ENCODE assay signal across 8 cellular contexts in genomic region chr1:161642697-161643096, GRCh38. TPM values are rescaled to one million over a fixed set of nuclear protein-coding genes. Genes with fewer than 3 reads are reported as not detected.
A peak's percentile ranks its signal among the peaks of the same experiment; 100 is the strongest.
DNase-seq lines count a peak whose midpoint lies in the region; ATAC-seq and TF ChIP-seq lines count a peak whose summit lies in the region.
"Not testable (repeated sequence)": the region's sequence is repeated elsewhere in the genome, so short reads cannot be mapped to it uniquely, and the experiment has no call there.

No MANE protein-coding gene starts in this region.

- TF ChIP-seq CTCF in CD8-positive, alpha-beta T cell (IDR thresholded peaks at IDR 0.05); mucosa of descending colon (IDR thresholded peaks at IDR 0.05); upper lobe of left lung (IDR thresholded peaks at IDR 0.05): not testable (repeated sequence)
- TF ChIP-seq CTCF in NB4 (IDR thresholded peaks at IDR 0.05; ENCODE audit: low read depth, low read length) (peak; percentile 13), chondrocyte (IDR thresholded peaks at IDR 0.05) (peak; percentile 56), cardiac muscle cell (IDR thresholded peaks at IDR 0.05; ENCODE audit: low read depth, low read length) (peak; percentile 20)

- not testable (repeated sequence) for H3K9me3 ChIP-seq in CD8-positive, alpha-beta T cell (ENCODE audit: low read length); cardiac muscle cell (ENCODE audit: low read depth); mucosa of descending colon; upper lobe of left lung

- not testable (repeated sequence) for H3K4me3 ChIP-seq in CD8-positive, alpha-beta T cell (ENCODE audit: low read depth, low read length); NB4 (ENCODE audit: low read depth, low read length); cardiac muscle cell; mucosa of descending colon; upper lobe of left lung

- CTCF ChIA-PET in CD8-positive, alpha-beta T cell (lab: Charles Lee) = not testable (repeated sequence)

- H3K4me1 Mint-ChIP-seq in CD8-positive, alpha-beta T cell (ENCODE audit: low read depth); chondrocyte (ENCODE audit: low read depth): not testable (repeated sequence)

- not testable (repeated sequence) for DNase-seq in CD8-positive, alpha-beta T cell; chondrocyte (ENCODE audit: low spot score); mucosa of descending colon; upper lobe of left lung
- DNase-seq in HCEC 1CT = peak; percentile 23
- DNase-seq in NB4 (ENCODE audit: low read depth) = peak; percentile 72
- DNase-seq in SKM-1 treated with dmso at 0.1 percent for 144 hours (lab: John Stamatoyannopoulos, UW; ENCODE audit: unreplicated experiment) = peak; percentile 90
- DNase-seq in cardiac muscle cell (ENCODE audit: low read depth in 1 of 2, low spot score in 1 of 2) = peak in 1 of 2 donors; percentile 41

- not testable (repeated sequence) for H3K4me1 ChIP-seq in CD8-positive, alpha-beta T cell (ENCODE audit: insufficient read depth, low read length); cardiac muscle cell (ENCODE audit: low read depth); mucosa of descending colon (ENCODE audit: low read depth); upper lobe of left lung

- POLR2A ChIA-PET in CD8-positive, alpha-beta T cell (lab: Charles Lee) = not testable (repeated sequence)

- not testable (repeated sequence) for ATAC-seq in CD8-positive, alpha-beta T cell
- peak; percentile 47 for ATAC-seq in mucosa of descending colon
- peak; percentile 62 to 84 for ATAC-seq in upper lobe of left lung (ENCODE audit: low FRiP score in 2 of 2)

- not testable (repeated sequence) for TF ChIP-seq EP300 in upper lobe of left lung (IDR thresholded peaks at IDR 0.05)

- TF ChIP-seq POLR2A in NB4 (IDR thresholded peaks at IDR 0.05; ENCODE audit: extremely low read depth, insufficient read length); upper lobe of left lung (IDR thresholded peaks at IDR 0.05): not testable (repeated sequence)

- H3K27ac Mint-ChIP-seq in CD8-positive, alpha-beta T cell; chondrocyte (ENCODE audit: unreplicated experiment): not testable (repeated sequence)

- not testable (repeated sequence) for H3K27me3 Mint-ChIP-seq in CD8-positive, alpha-beta T cell (ENCODE audit: low read depth)
- H3K27me3 Mint-ChIP-seq in chondrocyte (ENCODE audit: low read depth) = peaks cover 28% of the 10 kb centered on the region

- H3K36me3 Mint-ChIP-seq in CD8-positive, alpha-beta T cell; chondrocyte (ENCODE audit: low read depth): not testable (repeated sequence)

- intact Hi-C loops in CD8-positive, alpha-beta T cell (cut with DNase I, micrococcal nuclease); mucosa of descending colon (cut with DNase I, micrococcal nuclease): not testable (repeated sequence)

- not testable (repeated sequence) for H3K36me3 ChIP-seq in CD8-positive, alpha-beta T cell (ENCODE audit: insufficient read depth, low read length); cardiac muscle cell; mucosa of descending colon (ENCODE audit: low read depth); upper lobe of left lung

- not testable (repeated sequence) for H3K27me3 ChIP-seq in CD8-positive, alpha-beta T cell (ENCODE audit: insufficient read depth, low read length); cardiac muscle cell; upper lobe of left lung

- not testable (repeated sequence) for H3K9me3 Mint-ChIP-seq in CD8-positive, alpha-beta T cell; chondrocyte (ENCODE audit: low read depth)

- WGBS in upper lobe of left lung, 2 donors = 41 to 42% methylated on average over 1 of the region's 1 CpG

- peak overlapping the region; percentile 32 for H3K4me3 Mint-ChIP-seq in CD8-positive, alpha-beta T cell
- not testable (repeated sequence) for H3K4me3 Mint-ChIP-seq in chondrocyte (ENCODE audit: unreplicated experiment)

- H3K27ac ChIP-seq in CD8-positive, alpha-beta T cell (ENCODE audit: low read depth, low read length); cardiac muscle cell: not testable (repeated sequence)
- peak overlapping the region in 2 of 4 donors; percentile 53 to 55 for H3K27ac ChIP-seq in upper lobe of left lung

RNA-seq across cellular contexts. Expression of gene FCGR3B, which starts 11.7 kb away (rescaled TPM):
- not detected for total RNA-seq in CD8-positive, alpha-beta T cell
- total RNA-seq in chondrocyte = not detected in 3 replicates
- total RNA-seq in cardiac muscle cell = not detected in 2 replicates
- polyA plus RNA-seq in cardiac muscle cell = not detected in 2 replicates
- total RNA-seq in mucosa of descending colon = 1 to 10 TPM in 2 of 3 donors, not detected in 1; 1.5 to 1.7 TPM
- 10 to 100 TPM in 5 of 6 donors, 1 to 10 TPM in 1; 6.3 to 59.2 (median 20.4) TPM for total RNA-seq in upper lobe of left lung

RNA-seq across cellular contexts. Expression of gene FCGR2B, which starts 20.2 kb away (rescaled TPM):
- total RNA-seq in CD8-positive, alpha-beta T cell = not detected
- total RNA-seq in chondrocyte (not detected in 3 replicates), cardiac muscle cell (not detected in 2 replicates), mucosa of descending colon (10 to 100 TPM in 2 of 3 donors, 1 to 10 TPM in 1; 5.1 to 18.7 (median 14.8) TPM), upper lobe of left lung (10 to 100 TPM in 4 of 6 donors, 1 to 10 TPM in 2; 5.4 to 33.9 (median 22.0) TPM)
- polyA plus RNA-seq in cardiac muscle cell = not detected in 2 replicates
